In genomic region chr11:124608146-124608545, GRCh38 we compare ENCODE assay signal across 1 cellular context.
TF ChIP-seq lines count a peak whose summit lies in the region.

No MANE protein-coding gene starts in this region.

TF ChIP-seq in K562, 482 proteins besides CTCF, POLR2A, EP300 and RAD21 (continued from another document):
- TF ChIP-seq, protein P1, sequence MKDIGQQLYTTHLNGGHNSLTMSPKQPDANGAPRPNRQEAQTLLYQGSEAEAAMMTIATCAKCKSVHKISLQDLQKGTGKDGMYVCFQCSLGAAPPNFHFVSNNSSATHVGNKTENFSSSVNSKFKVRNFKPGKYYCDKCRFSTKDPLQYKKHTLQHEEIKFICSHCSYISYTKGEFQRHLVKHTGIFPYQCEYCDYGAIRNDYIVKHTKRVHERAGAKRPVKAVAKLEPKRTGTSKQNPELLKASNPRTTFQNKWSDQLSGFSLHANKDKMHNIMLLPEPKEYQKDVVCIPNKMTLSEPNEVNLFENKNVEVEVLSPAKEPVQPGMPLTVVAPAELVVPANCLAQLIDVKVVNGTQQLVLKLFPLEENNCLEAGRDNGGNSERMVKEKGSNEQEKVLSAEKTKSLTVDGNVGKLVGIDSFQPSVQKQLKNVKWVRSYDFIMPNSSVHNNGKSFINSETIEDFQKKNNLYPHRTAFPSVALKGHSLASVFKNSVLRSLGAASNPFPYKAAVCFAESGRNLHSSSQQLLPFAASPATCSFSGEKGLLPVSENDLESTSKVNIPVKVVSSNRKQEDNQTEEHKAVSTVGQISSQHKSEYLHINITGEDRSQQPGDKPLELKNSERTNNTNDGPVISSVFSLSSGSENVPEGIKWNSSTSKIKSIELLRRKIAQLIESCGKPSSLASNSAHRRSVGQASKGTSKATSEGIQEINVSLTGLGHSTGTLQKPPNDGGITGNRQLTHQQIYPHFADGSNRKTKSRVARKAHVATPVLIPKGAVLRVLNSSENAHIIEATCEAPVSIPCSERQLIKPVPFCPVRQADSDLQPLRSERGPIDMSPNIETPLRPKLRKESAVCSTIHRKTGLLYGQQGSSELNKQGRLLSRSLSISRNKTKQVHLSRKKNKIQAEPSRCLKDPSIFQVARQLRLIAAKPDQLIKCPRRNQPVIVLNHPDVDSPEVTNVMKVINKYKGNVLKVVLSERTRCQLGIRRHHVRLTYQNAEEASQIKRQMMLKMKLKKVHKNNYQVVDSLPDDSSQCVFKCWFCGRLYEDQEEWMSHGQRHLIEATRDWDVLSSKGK (CRISPR knock-in tag; IDR thresholded peaks at IDR 0.05): no peak
- TF ChIP-seq NBN (IDR thresholded peaks at IDR 0.05; ENCODE audit: low read depth) (peak; percentile 45; the same call in 1 of the 2 replicates), GABPB1 (CRISPR knock-in tag; IDR thresholded peaks at IDR 0.05) (no peak), ATF7 (IDR thresholded peaks at IDR 0.05) (peak; percentile 57; the same call in 1 of the 2 replicates), HDAC3 (IDR thresholded peaks at IDR 0.05; ENCODE audit: borderline replicate concordance, partially characterized antibody) (no peak), ZNF717 (CRISPR knock-in tag; IDR thresholded peaks at IDR 0.05) (no peak), ELK3 (CRISPR knock-in tag; IDR thresholded peaks at IDR 0.05) (no peak), IRF2 (CRISPR knock-in tag; IDR thresholded peaks at IDR 0.05) (no peak), RFX1 (IDR thresholded peaks at IDR 0.05) (peak; percentile 26; the same call in 1 of the 2 replicates), HDGF (IDR thresholded peaks at IDR 0.05) (no peak), RBM17 (IDR thresholded peaks at IDR 0.05; ENCODE audit: borderline replicate concordance, low read depth, low read length) (no peak), ZNF785 (CRISPR knock-in tag; IDR thresholded peaks at IDR 0.05) (no peak), YBX1 (IDR thresholded peaks at IDR 0.05) (no peak), ZNF511 (CRISPR knock-in tag; IDR thresholded peaks at IDR 0.05) (no peak), HINFP (tag; conservative IDR thresholded peaks at IDR 0.05; ENCODE audit: low read depth) (no peak), HMG20B (CRISPR knock-in tag; IDR thresholded peaks at IDR 0.05) (no peak), ZNF507 (tag; conservative IDR thresholded peaks at IDR 0.05) (no peak), POLR3A (IDR thresholded peaks at IDR 0.05; ENCODE audit: borderline replicate concordance, extremely low read depth, insufficient read depth, insufficient read length) (no peak), ZNF212 (CRISPR knock-in tag; IDR thresholded peaks at IDR 0.05) (no peak), ZNF124 (CRISPR knock-in tag; IDR thresholded peaks at IDR 0.05) (no peak), TRIM24 (IDR thresholded peaks at IDR 0.05) (peak; percentile 61 to 77; a peak in 2 of 4 replicates), KDM1A (IDR thresholded peaks at IDR 0.05) (no peak), ZC3H11A (IDR thresholded peaks at IDR 0.05; ENCODE audit: low read depth, low read length) (no peak), TARDBP (IDR thresholded peaks at IDR 0.05) (no peak), RREB1 (CRISPR knock-in tag; IDR thresholded peaks at IDR 0.05) (no peak), ZNF707 (CRISPR knock-in tag; conservative IDR thresholded peaks at IDR 0.05) (no peak), ZNF133 (CRISPR knock-in tag; IDR thresholded peaks at IDR 0.05) (no peak), ELF1 (tag; IDR thresholded peaks at IDR 0.05) (no peak), ZNF76 (CRISPR knock-in tag; IDR thresholded peaks at IDR 0.05; ENCODE audit: borderline replicate concordance) (no peak), NCOA1 (IDR thresholded peaks at IDR 0.05; ENCODE audit: low read depth) (no peak)
- TF ChIP-seq, protein P2, sequence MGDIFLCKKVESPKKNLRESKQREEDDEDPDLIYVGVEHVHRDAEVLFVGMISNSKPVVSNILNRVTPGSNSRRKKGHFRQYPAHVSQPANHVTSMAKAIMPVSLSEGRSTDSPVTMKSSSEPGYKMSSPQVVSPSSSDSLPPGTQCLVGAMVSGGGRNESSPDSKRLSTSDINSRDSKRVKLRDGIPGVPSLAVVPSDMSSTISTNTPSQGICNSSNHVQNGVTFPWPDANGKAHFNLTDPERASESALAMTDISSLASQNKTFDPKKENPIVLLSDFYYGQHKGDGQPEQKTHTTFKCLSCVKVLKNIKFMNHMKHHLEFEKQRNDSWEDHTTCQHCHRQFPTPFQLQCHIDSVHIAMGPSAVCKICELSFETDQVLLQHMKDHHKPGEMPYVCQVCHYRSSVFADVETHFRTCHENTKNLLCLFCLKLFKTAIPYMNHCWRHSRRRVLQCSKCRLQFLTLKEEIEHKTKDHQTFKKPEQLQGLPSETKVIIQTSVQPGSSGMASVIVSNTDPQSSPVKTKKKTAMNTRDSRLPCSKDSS (IDR thresholded peaks at IDR 0.05; ENCODE audit: low read depth, partially characterized antibody): no peak
- TF ChIP-seq, protein P3, sequence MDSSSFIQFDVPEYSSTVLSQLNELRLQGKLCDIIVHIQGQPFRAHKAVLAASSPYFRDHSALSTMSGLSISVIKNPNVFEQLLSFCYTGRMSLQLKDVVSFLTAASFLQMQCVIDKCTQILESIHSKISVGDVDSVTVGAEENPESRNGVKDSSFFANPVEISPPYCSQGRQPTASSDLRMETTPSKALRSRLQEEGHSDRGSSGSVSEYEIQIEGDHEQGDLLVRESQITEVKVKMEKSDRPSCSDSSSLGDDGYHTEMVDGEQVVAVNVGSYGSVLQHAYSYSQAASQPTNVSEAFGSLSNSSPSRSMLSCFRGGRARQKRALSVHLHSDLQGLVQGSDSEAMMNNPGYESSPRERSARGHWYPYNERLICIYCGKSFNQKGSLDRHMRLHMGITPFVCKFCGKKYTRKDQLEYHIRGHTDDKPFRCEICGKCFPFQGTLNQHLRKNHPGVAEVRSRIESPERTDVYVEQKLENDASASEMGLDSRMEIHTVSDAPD (CRISPR knock-in tag; IDR thresholded peaks at IDR 0.05): no peak
TF ChIP-seq in K562: peak in this region for 45.
